Comparison of ENCODE assay signal across 25 cellular contexts in genomic region chr18:7233398-7233797, GRCh38. TPM values are rescaled to one million over a fixed set of nuclear protein-coding genes. Genes with fewer than 3 reads are reported as not detected.
"Had no signal": no experiment of that assay in that cellular context is flagged by ENCODE, and none has a peak within 500 bp of the region (broad histone marks: within the 10 kb centered on the region; RNA-seq: fewer than 3 reads in every experiment).

No MANE protein-coding gene starts in this region.

- H3K4me1 Mint-ChIP-seq: naive thymus-derived CD4-positive, alpha-beta T cell; T-helper 17 cell had no signal

- H3K4me3 ChIP-seq: coronary artery, mucosa of descending colon, ovary, tibial artery had no signal

- H3K36me3 ChIP-seq: brain microvascular endothelial cell, ovary, tibial artery had no signal

- H3K4me3 Mint-ChIP-seq: naive thymus-derived CD4-positive, alpha-beta T cell; T-helper 17 cell had no signal

- H3K36me3 Mint-ChIP-seq: naive thymus-derived CD4-positive, alpha-beta T cell had no signal

- H3K4me1 ChIP-seq: foreskin keratinocyte, tibial artery had no signal

- ATAC-seq: foreskin keratinocyte; mucosa of descending colon; naive thymus-derived CD4-positive, alpha-beta T cell; T-helper 17 cell had no signal

- H3K9me3 ChIP-seq: mucosa of descending colon, ovary, tibial artery had no signal

- H3K27ac ChIP-seq: brain microvascular endothelial cell, coronary artery, foreskin keratinocyte, ovary, tibial artery, VCaP had no signal

- H3K27ac Mint-ChIP-seq: naive thymus-derived CD4-positive, alpha-beta T cell; T-helper 17 cell had no signal

- H3K27me3 ChIP-seq: brain microvascular endothelial cell, ovary had no signal

- H3K27me3 Mint-ChIP-seq: naive thymus-derived CD4-positive, alpha-beta T cell; T-helper 17 cell had no signal

- DNase-seq: activated CD4-positive, alpha-beta T cell treated with anti-CD3 and anti-CD28 coated beads, Interleukin-2, amount 50 U/mL, for 1 hour; activated CD4-positive, CD25-positive, alpha-beta regulatory T cell treated with anti-CD3 and anti-CD28 coated beads, Interleukin-2, amount 50 U/mL, for 72 hours; activated CD8-positive, alpha-beta memory T cell treated with anti-CD3 and anti-CD28 coated beads for 24 hours; activated CD8-positive, alpha-beta memory T cell treated with anti-CD3 and anti-CD28 coated beads, Interleukin-2, amount 50 U/mL, for 48 hours; activated effector memory CD4-positive, alpha-beta T cell treated with Interleukin-2 at 50 U/mL for 16 hours; activated naive CD4-positive, alpha-beta T cell treated with anti-CD3 and anti-CD28 coated beads, Interleukin-2, amount 50 U/mL, for 16 hours; activated T-cell treated with anti-CD3 and anti-CD28 coated beads, Interleukin-2, amount 50 U/mL, for 48 hours; aorta; brain microvascular endothelial cell; foreskin keratinocyte; mesenchymal stem cell; mucosa of descending colon; naive thymus-derived CD4-positive, alpha-beta T cell; ovary; stimulated activated CD8-positive, alpha-beta memory T cell treated with anti-CD3 and anti-CD28 coated beads, Interleukin-4, amount 100 ng/mL, for 48 hours; stimulated activated naive CD4-positive, alpha-beta T cell; T-helper 17 cell; tibial artery had no signal

RNA-seq across cellular contexts. Expression of gene LRRC30, which starts 2.5 kb away (rescaled TPM):
- total RNA-seq: aorta; epithelial cell of proximal tubule; fibroblast of lung; foreskin keratinocyte; kidney epithelial cell; lower leg skin; mucosa of descending colon; naive thymus-derived CD4-positive, alpha-beta T cell; ovary; T-helper 17 cell had no signal
- polyA plus RNA-seq: aorta; fibroblast of lung; foreskin keratinocyte; naive thymus-derived CD4-positive, alpha-beta T cell; ovary; urinary bladder had no signal
